Comparison of ENCODE assay signal across 17 cellular contexts in the genomic region with DNA sequence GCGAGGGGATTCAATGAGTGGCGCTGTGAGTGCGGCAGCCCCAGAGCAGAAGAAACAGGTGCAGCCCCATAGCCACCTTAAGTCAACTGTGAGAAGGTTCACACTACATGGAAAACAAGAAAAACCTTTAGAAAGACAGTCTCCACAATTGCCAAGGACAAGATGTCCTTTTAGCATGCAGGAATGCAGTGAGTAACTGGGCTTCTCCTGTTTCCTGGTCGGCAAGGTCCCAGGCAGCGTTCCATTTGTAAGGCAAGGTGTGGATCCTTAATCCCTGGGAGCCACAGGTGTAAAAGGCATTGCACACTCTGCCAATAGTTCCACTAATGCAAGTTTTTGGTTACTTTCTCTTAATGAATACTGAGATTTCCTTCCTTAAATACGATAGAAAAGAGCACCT.
"Had no signal": no experiment of that assay in that cellular context is flagged by ENCODE, and none has a peak within 500 bp of the region (broad histone marks: within the 10 kb centered on the region; RNA-seq: fewer than 3 reads in every experiment).

No MANE protein-coding gene starts in this region.

- H3K9me3 ChIP-seq: adrenal gland, ovary, tibial artery, uterus had no signal

- H3K4me3 ChIP-seq: adrenal gland, dorsolateral prefrontal cortex, ovary, tibial artery, uterus had no signal

- ATAC-seq: activated T-helper 17 cell treated with anti-CD3 and anti-CD28 coated beads, Interleukin-2, amount 50 U/mL, for 72 hours; left colon; naive thymus-derived CD4-positive, alpha-beta T cell; stimulated activated memory B cell treated with anti-CD40 and anti-IgM and Interleukin-4, amounts not matched to agents 10 μg/mL and 1 μg/mL and 100 μg/mL, for 72 hours; T-cell had no signal

- H3K36me3 Mint-ChIP-seq: activated naive CD4-positive, alpha-beta T cell treated with anti-CD3 and anti-CD28 coated beads, Interleukin-2, amount 10 ng/mL, durations not matched to agents 7 days and 5 days; naive thymus-derived CD4-positive, alpha-beta T cell; stimulated activated memory B cell treated with anti-CD40 and anti-IgM and Interleukin-4, amounts not matched to agents 10 μg/mL and 1 μg/mL and 100 μg/mL, for 72 hours; T-cell had no signal

- H3K27me3 ChIP-seq: adrenal gland, dorsolateral prefrontal cortex, ovary, uterus had no signal

- H3K9me3 Mint-ChIP-seq: activated T-helper 17 cell treated with anti-CD3 and anti-CD28 coated beads, Interleukin-2, amount 50 U/mL, for 72 hours; naive thymus-derived CD4-positive, alpha-beta T cell; stimulated activated memory B cell treated with anti-CD40 and anti-IgM and Interleukin-4, amounts not matched to agents 10 μg/mL and 1 μg/mL and 100 μg/mL, for 72 hours; T-cell had no signal

- FAIRE-seq: endometrium had no signal

- H3K27ac ChIP-seq: adrenal gland, dorsolateral prefrontal cortex, ovary, tibial artery, uterus had no signal

- H3K36me3 ChIP-seq: adrenal gland, ovary, tibial artery, uterus had no signal

- H3K4me1 ChIP-seq: tibial artery, uterus had no signal

- H3K27ac Mint-ChIP-seq: activated naive CD4-positive, alpha-beta T cell treated with anti-CD3 and anti-CD28 coated beads, Interleukin-2, amount 10 ng/mL, durations not matched to agents 7 days and 5 days; activated T-helper 17 cell treated with anti-CD3 and anti-CD28 coated beads, Interleukin-2, amount 50 U/mL, for 72 hours; naive thymus-derived CD4-positive, alpha-beta T cell; stimulated activated memory B cell treated with anti-CD40 and anti-IgM and Interleukin-4, amounts not matched to agents 10 μg/mL and 1 μg/mL and 100 μg/mL, for 72 hours; T-cell had no signal

- DNase-seq: activated CD4-positive, CD25-positive, alpha-beta regulatory T cell treated with anti-CD3 and anti-CD28 coated beads, Interleukin-2, amount 50 U/mL, for 72 hours; activated naive CD4-positive, alpha-beta T cell treated with anti-CD3 and anti-CD28 coated beads, Interleukin-2, amount 10 ng/mL, durations not matched to agents 7 days and 5 days; activated T-cell treated with anti-CD3 and anti-CD28 coated beads for 4 hours; adrenal gland; dorsolateral prefrontal cortex; foreskin fibroblast; left colon; ovary; stimulated activated CD4-positive, alpha-beta T cell treated with anti-CD3 and anti-CD28 coated beads, Interleukin-2, amount 100 ng/mL, for 48 hours; T-cell; T-helper 9 cell; tibial artery; uterus had no signal
